9 cellular contexts compared by ENCODE assay signal in the genomic region with DNA sequence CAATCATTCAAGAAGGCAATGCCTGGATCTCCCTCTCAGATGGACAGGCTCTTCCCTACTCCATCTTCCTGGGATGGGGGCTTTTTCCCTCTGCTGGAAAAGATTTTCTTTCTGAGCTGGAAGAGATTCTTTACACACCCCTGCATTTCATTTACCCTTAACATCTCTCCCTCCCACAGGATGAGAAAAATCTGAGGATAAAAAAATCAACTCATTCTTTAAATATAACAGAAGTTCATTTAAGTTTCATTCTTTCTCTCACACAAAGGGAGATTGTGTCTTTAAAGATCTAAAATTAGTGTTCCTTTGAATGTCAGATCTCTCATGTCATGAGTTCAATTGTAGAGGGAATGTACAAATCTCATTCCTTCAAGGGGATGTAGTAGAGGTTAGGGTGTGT.
"Had no signal": no experiment of that assay in that cellular context is flagged by ENCODE, and none has a peak within 500 bp of the region (broad histone marks: within the 10 kb centered on the region; RNA-seq: fewer than 3 reads in every experiment).

No MANE protein-coding gene starts in this region.

- H3K4me1 ChIP-seq: HAP-1 had no signal

- H3K4me3 ChIP-seq: GM23248, HAP-1, K562 had no signal

- H3K9me3 ChIP-seq: HAP-1 had no signal

- DNase-seq: GM23248, GOT3, H7, IMR-90, KG1 had no signal

- H3K27ac ChIP-seq: GM23248 had no signal

- FAIRE-seq: HTR-8/SVneo, K562 had no signal

- H3K36me3 ChIP-seq: HAP-1 had no signal

- ATAC-seq: HCT116, K562 had no signal
